8 cellular contexts compared by ENCODE assay signal in genomic region chrX:48891402-48892288, GRCh38. TPM values are rescaled to one million over a fixed set of nuclear protein-coding genes. Genes with fewer than 3 reads are reported as not detected.
DNase-seq lines count a peak whose midpoint lies in the region; ATAC-seq and TF ChIP-seq lines count a peak whose summit lies in the region.

No MANE protein-coding gene starts in this region.

- WGBS in liver, result 3% methylated on average over 68 of the region's 68 CpGs

- H3K9ac ChIP-seq in liver (ENCODE audit: low read depth in 1 of 2, low read length in 2 of 2), result no peak overlapping the region

- ATAC-seq in GM18909 (IDR thresholded peaks at IDR 0.05; ENCODE audit: poor library complexity, unreplicated experiment), result peak; percentile 77
- ATAC-seq in HG03196 (IDR thresholded peaks at IDR 0.05; ENCODE audit: unreplicated experiment), result peak; percentile 75

- peak overlapping the region in 1 of 2 donors; percentile 54 for H3K27ac ChIP-seq in liver (ENCODE audit: low read depth in 1 of 2, low read length in 2 of 2)

- H3K9me3 ChIP-seq in liver (ENCODE audit: control insufficient read depth in 4 of 4, low read length in 3 of 4), result no peaks in the 10 kb centered on the region

- H3K27me3 ChIP-seq in liver (ENCODE audit: control insufficient read depth in 4 of 4, insufficient read depth in 4 of 4, low read length in 3 of 4), result no peaks in the 10 kb centered on the region

- H3K4me3 ChIP-seq in liver (ENCODE audit: low read depth in 1 of 3, low read length in 3 of 3), result peak overlapping the region in 2 of 3 donors; percentile 53 to 71

- H3K4me1 ChIP-seq in liver (ENCODE audit: control insufficient read depth in 4 of 4, insufficient read depth in 4 of 4, low read length in 3 of 4), result peaks cover 5 to 13% (median 9%) of the 10 kb centered on the region in 4 donors

- peak; percentile 63 to 65 for TF ChIP-seq RAD21 in liver (IDR thresholded peaks at IDR 0.05)

- peaks cover 0 to 3% (median 0%) of the 10 kb centered on the region in 4 donors for H3K36me3 ChIP-seq in liver (ENCODE audit: control insufficient read depth in 4 of 4, insufficient read depth in 3 of 4, low read depth in 1 of 4, low read length in 3 of 4)

- peak; percentile 65 for DNase-seq in AG09319 (ENCODE audit: extremely low read depth, low read depth)
- peak; percentile 7 to 78 for DNase-seq in NCI-H446 (lab: John Stamatoyannopoulos, UW)
- DNase-seq in activated CD4-positive, alpha-beta T cell treated with anti-CD3 and anti-CD28 coated beads for 4 hours, result peak; percentile 70 to 72
- peak; percentile 70 for DNase-seq in dedifferentiated amniotic fluid mesenchymal stem cell (ENCODE audit: extremely low spot score)
- peak; percentile 76 for DNase-seq in stimulated activated CD4-positive, alpha-beta T cell treated with anti-CD3 and anti-CD28 coated beads, Interleukin-4, amount 100 ng/mL, for 24 hours

- peak; percentile 47 for TF ChIP-seq CTCF in AG09319 (IDR thresholded peaks at IDR 0.05; ENCODE audit: low read depth, low read length)
- peak; percentile 40 for TF ChIP-seq CTCF in liver (IDR thresholded peaks at IDR 0.05; ENCODE audit: low read depth, low read length, missing input control)

TF ChIP-seq in liver, 16 proteins besides CTCF, POLR2A, EP300 and RAD21:
- TF ChIP-seq HNF4A (conservative IDR thresholded peaks at IDR 0.05) (peak in 1 of 2 donors; percentile 5), RXRA (IDR thresholded peaks at IDR 0.05) (no peak), SP1 (IDR thresholded peaks at IDR 0.05) (peak; percentile 16)
- TF ChIP-seq, protein P1, sequence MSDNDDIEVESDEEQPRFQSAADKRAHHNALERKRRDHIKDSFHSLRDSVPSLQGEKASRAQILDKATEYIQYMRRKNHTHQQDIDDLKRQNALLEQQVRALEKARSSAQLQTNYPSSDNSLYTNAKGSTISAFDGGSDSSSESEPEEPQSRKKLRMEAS (IDR thresholded peaks at IDR 0.05), result peak; percentile 9

RNA-seq across cellular contexts. Expression of gene TIMM17B, which starts 5.9 kb away (rescaled TPM):
- 10 to 100 TPM; 22.8 to 25.9 TPM for total RNA-seq in liver
- polyA plus RNA-seq in liver, result 10 to 100 TPM; 34.2 to 53.1 TPM

RNA-seq across cellular contexts. Expression of gene PQBP1, which starts 6.1 kb away (rescaled TPM):
- 10 to 100 TPM; 22.0 to 34.6 TPM for total RNA-seq in liver
- polyA plus RNA-seq in liver, result 10 to 100 TPM; 40.0 to 44.3 TPM

RNA-seq across cellular contexts. Expression of gene SLC35A2, which starts 19.8 kb away (rescaled TPM):
- 10 to 100 TPM; 10.0 to 15.5 TPM for total RNA-seq in liver
- 10 to 100 TPM; 13.3 to 26.9 TPM for polyA plus RNA-seq in liver

RNA-seq across cellular contexts. Expression of gene PIM2, which starts 27.2 kb away (rescaled TPM):
- total RNA-seq in liver, result 10 to 100 TPM in 1 of 2 donors, 1 to 10 TPM in 1; 5.8 to 28.3 TPM
- 1 to 10 TPM; 4.5 to 8.1 TPM for polyA plus RNA-seq in liver

RNA-seq across cellular contexts. Expression of gene PCSK1N, which starts 56.2 kb away (rescaled TPM):
- 1 to 10 TPM in 1 of 2 donors, under 1 TPM in 1; 0.08 to 5.4 TPM for total RNA-seq in liver
- 1 to 10 TPM in 1 of 2 donors, under 1 TPM in 1; 0.05 to 1.8 TPM for polyA plus RNA-seq in liver
